Comparison of ENCODE assay signal across 9 cellular contexts in genomic region chr15:95669146-95669922, GRCh38.
A peak's percentile ranks its signal among the peaks of the same experiment; 100 is the strongest.
DNase-seq lines count a peak whose midpoint lies in the region; ATAC-seq, FAIRE-seq and TF ChIP-seq lines count a peak whose summit lies in the region.
"Had no signal": no experiment of that assay in that cellular context is flagged by ENCODE, and none has a peak within 500 bp of the region (broad histone marks: within the 10 kb centered on the region; RNA-seq: fewer than 3 reads in every experiment).

No MANE protein-coding gene starts in this region.

- in situ Hi-C loops in ACHN (cut with HindIII; ENCODE audit: low pct_ligation_motif_present, low pct_unique_long_range_greater_than_20kb, low sequenced_read_pairs) = no loop called here

- no peaks in the 10 kb centered on the region for H4K20me1 ChIP-seq in BLaER1

- H3K4me1 ChIP-seq in BLaER1 = peaks cover 4% of the 10 kb centered on the region

- no peak overlapping the region for H3K9ac ChIP-seq in BLaER1

- H3K27me3 ChIP-seq in BLaER1 = no peaks in the 10 kb centered on the region

- peak overlapping the region; percentile 6; the same call in 1 of the 2 replicates for H3K4me2 ChIP-seq in BLaER1

- no peak overlapping the region for H3K4me3 ChIP-seq in BLaER1

- no peak for TF ChIP-seq CTCF in GM20000 (IDR thresholded peaks at IDR 0.05; ENCODE audit: extremely low read depth, missing control alignments)

- no peak overlapping the region for H3K27ac ChIP-seq in BLaER1

- ATAC-seq in SK-N-SH treated with all-trans-retinoic acid at 6 μM for 48 hours = peak; percentile 80
- peak; percentile 83 for ATAC-seq in left lobe of liver
- no peak for ATAC-seq in GM18873 (IDR thresholded peaks at IDR 0.05; ENCODE audit: low FRiP score, unreplicated experiment)
- no peak for ATAC-seq in GM21528 (IDR thresholded peaks at IDR 0.05; ENCODE audit: low FRiP score, unreplicated experiment)

- FAIRE-seq in RCC 7860 (lab: Jason Lieb, UNC) = no peak
- FAIRE-seq: G401.6 had no signal

- no peaks in the 10 kb centered on the region for H3K9me3 ChIP-seq in BLaER1

- DNase-seq in GM20000 (ENCODE audit: low spot score) (peak; percentile 13), left lobe of liver (ENCODE audit: low spot score) (no peak), ACHN (no peak), RCC 7860 (ENCODE audit: low spot score) (no peak)

- no peaks in the 10 kb centered on the region for H3K36me3 ChIP-seq in BLaER1

TF ChIP-seq in SK-N-SH treated with all-trans-retinoic acid at 6 μM for 48 hours, 23 proteins besides CTCF, POLR2A, EP300 and RAD21:
- no peak for TF ChIP-seq POU6F1 (CRISPR knock-in tag; IDR thresholded peaks at IDR 0.05; ENCODE audit: borderline replicate concordance, low read depth)
- TF ChIP-seq TCF4 (CRISPR knock-in tag; IDR thresholded peaks at IDR 0.05; ENCODE audit: borderline replicate concordance) = no peak
- TF ChIP-seq ZFP30 (CRISPR knock-in tag; IDR thresholded peaks at IDR 0.05) = no peak
- TF ChIP-seq OSR1 (CRISPR knock-in tag; IDR thresholded peaks at IDR 0.05) = no peak
- no peak for TF ChIP-seq CSRNP3 (CRISPR knock-in tag; IDR thresholded peaks at IDR 0.05)
- TF ChIP-seq GLIS3 (CRISPR knock-in tag; IDR thresholded peaks at IDR 0.05) = no peak
- no peak for TF ChIP-seq ARNTL (CRISPR knock-in tag; IDR thresholded peaks at IDR 0.05; ENCODE audit: borderline replicate concordance, low read depth)
- no peak for TF ChIP-seq ISL1 (CRISPR knock-in tag; IDR thresholded peaks at IDR 0.05)
- TF ChIP-seq ZFP3 (CRISPR knock-in tag; IDR thresholded peaks at IDR 0.05) = no peak
- no peak for TF ChIP-seq CSDC2 (CRISPR knock-in tag; IDR thresholded peaks at IDR 0.05)
- no peak for TF ChIP-seq PPARA (CRISPR knock-in tag; IDR thresholded peaks at IDR 0.05; ENCODE audit: borderline replicate concordance)
- TF ChIP-seq TOX (CRISPR knock-in tag; IDR thresholded peaks at IDR 0.05; ENCODE audit: borderline replicate concordance) = no peak
- TF ChIP-seq SNAI2 (CRISPR knock-in tag; IDR thresholded peaks at IDR 0.05) = no peak
- no peak for TF ChIP-seq ESRRG (CRISPR knock-in tag; IDR thresholded peaks at IDR 0.05)
- TF ChIP-seq ZNF8 (CRISPR knock-in tag; IDR thresholded peaks at IDR 0.05) = no peak
- TF ChIP-seq CREB5 (CRISPR knock-in tag; IDR thresholded peaks at IDR 0.05; ENCODE audit: low read depth) = no peak

Comparison
In these comparisons a context has a peak if more than half of its experiments do, and no peak if none do; other contexts are left out.
1. ATAC-seq: peak in SK-N-SH treated with all-trans-retinoic acid at 6 μM for 48 hours (single experiment) and left lobe of liver (single experiment); none in GM18873 (single experiment) and GM21528 (single experiment).